Comparison of ENCODE assay signal across 8 cellular contexts in the genomic region with DNA sequence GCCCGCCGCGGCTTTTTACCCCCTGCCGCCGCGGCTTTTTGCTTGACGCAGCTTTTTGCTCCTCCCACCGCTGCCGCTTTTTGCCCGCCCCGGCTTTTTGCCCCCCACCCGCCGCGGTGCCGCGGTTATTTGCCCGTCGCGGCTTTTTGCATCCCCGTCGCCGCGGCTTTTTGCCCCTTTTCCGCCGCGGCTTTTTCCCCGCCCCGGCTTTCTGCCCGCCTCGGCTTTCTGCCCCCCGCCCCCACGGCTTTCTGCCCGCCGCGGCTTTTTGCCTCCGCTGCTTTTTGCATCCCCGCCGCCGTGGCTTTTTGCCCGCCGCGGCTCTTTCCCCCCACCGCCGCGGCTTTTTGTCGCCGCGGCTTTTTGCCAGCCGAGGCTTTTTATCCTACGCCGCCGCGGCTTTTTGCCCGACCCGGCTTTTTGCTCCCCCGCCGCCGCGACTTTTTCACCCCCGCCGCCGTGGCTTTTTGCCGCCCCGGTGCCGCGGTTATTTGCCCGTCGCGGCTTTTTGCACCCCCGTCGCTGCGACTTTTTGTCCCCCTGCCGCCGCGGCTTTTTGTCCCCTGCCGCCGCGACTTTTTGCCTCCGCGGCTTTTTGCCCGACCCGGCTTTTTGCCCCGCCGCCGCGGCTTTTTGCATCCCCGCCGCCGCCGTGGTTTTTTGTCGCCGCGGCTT.
A peak's percentile ranks its signal among the peaks of the same experiment; 100 is the strongest.
DNase-seq lines count a peak whose midpoint lies in the region; ATAC-seq, FAIRE-seq and TF ChIP-seq lines count a peak whose summit lies in the region.
"Not testable (repeated sequence)": the region's sequence is repeated elsewhere in the genome, so short reads cannot be mapped to it uniquely, and the experiment has no call there.

No MANE protein-coding gene starts in this region.

- 1% methylated on average over 22 of the region's 93 CpGs for WGBS in A549 (ENCODE audit: missing lambda C conversion rate)
- 12% methylated on average over 51 of the region's 93 CpGs for WGBS in hepatocyte (ENCODE audit: low lambda C conversion rate, missing lambda C conversion rate)

- TF ChIP-seq RAD21 in A549 (conservative IDR thresholded peaks at IDR 0.05 in 1 of 2, IDR thresholded peaks at IDR 0.05 in 1 of 2): not testable (repeated sequence)

- H2AFZ ChIP-seq in hepatocyte: peak overlapping the region; percentile 96
- H2AFZ ChIP-seq in neuron (ENCODE audit: low read depth, low read length): peak overlapping the region; percentile 61

- not testable (repeated sequence) for H3K36me3 ChIP-seq in HEK293 (ENCODE audit: control insufficient read depth in 2 of 2, insufficient read depth in 1 of 2, low read length in 2 of 2); hepatocyte (replicated peaks; ENCODE audit: insufficient read depth, low read depth); neuron (ENCODE audit: insufficient read depth, low read length)

- TF ChIP-seq EP300 in A549 (IDR thresholded peaks at IDR 0.05): not testable (repeated sequence)

- not testable (repeated sequence) for TF ChIP-seq CTCF in A549 (IDR thresholded peaks at IDR 0.05); HEK293 (tag by site-specific recombination; IDR thresholded peaks at IDR 0.05); hepatocyte (IDR thresholded peaks at IDR 0.05; ENCODE audit: poor library complexity)

- H3K4me2 ChIP-seq in A549: peak overlapping the region; percentile 53; the same call in 2 of the 3 replicates
- peak overlapping the region; percentile 97 for H3K4me2 ChIP-seq in hepatocyte

- not testable (repeated sequence) for H3K9me2 ChIP-seq in hepatocyte (replicated peaks; ENCODE audit: insufficient read depth)

- FAIRE-seq in A549 (lab: Jason Lieb, UNC): not testable (repeated sequence)

- not testable (repeated sequence) for H3K4me1 ChIP-seq in A549; HEK293 (ENCODE audit: control insufficient read depth, insufficient read depth, low read length); hepatocyte (ENCODE audit: insufficient read depth); neuron (ENCODE audit: insufficient read depth, low read length)

- ATAC-seq in A549: not testable (repeated sequence)

- not testable (repeated sequence) for H3K27me3 ChIP-seq in hepatocyte; neuron (ENCODE audit: insufficient read depth, low read length)

- not testable (repeated sequence) for H4K20me1 ChIP-seq in hepatocyte (ENCODE audit: insufficient read depth, poor library complexity, severe bottlenecking)

- not testable (repeated sequence) for H3K9me3 ChIP-seq in A549; HEK293 (ENCODE audit: control insufficient read depth, insufficient read depth, low read depth, low read length); hepatocyte (ENCODE audit: low read depth); neuron (ENCODE audit: low read length)

- POLR2A ChIA-PET in A549 (lab: Yijun Ruan, JAX); HEK293 (lab: Yijun Ruan, JAX): not testable (repeated sequence)

- not testable (repeated sequence) for TF ChIP-seq POLR2A in A549 (IDR thresholded peaks at IDR 0.05; ENCODE audit: low read length)

- not testable (repeated sequence) for DNase-seq in A549 (ENCODE audit: low read depth in 1 of 2, low spot score in 1 of 2); hepatocyte (ENCODE audit: low spot score)
- peak; percentile 3 to 60 (median 43) for DNase-seq in T-helper 1 cell
- peak; percentile 48 for DNase-seq in activated gamma-delta T cell treated with Interleukin-2 at 50 U/mL for 16 hours
- DNase-seq in ecto neural progenitor cell (ENCODE audit: low spot score): peak; percentile 82
- peak; percentile 2 to 43 for DNase-seq in stimulated activated CD8-positive, alpha-beta memory T cell treated with anti-CD3 and anti-CD28 coated beads, Interleukin-15, amount 100 ng/mL, for 4 hours (ENCODE audit: low read depth in 2 of 2)

- CTCF ChIA-PET in A549 (lab: Yijun Ruan, JAX); HEK293 (lab: Yijun Ruan, JAX): not testable (repeated sequence)

- H3K4me3 ChIP-seq in A549 (peak overlapping the region; percentile 39; the same call in 2 of the 3 replicates), HEK293 (ENCODE audit: low read depth, low read length) (peak overlapping the region; percentile 30), hepatocyte (peak overlapping the region; percentile 55), neuron (ENCODE audit: low read length) (peak overlapping the region; percentile 45)

- H3K79me2 ChIP-seq in hepatocyte: not testable (repeated sequence)

- H3K27ac ChIP-seq in A549; HEK293 (ENCODE audit: extremely low read depth, low read depth, low read length); hepatocyte: not testable (repeated sequence)
